ENCODE assay signal across 8 cellular contexts in the genomic region with DNA sequence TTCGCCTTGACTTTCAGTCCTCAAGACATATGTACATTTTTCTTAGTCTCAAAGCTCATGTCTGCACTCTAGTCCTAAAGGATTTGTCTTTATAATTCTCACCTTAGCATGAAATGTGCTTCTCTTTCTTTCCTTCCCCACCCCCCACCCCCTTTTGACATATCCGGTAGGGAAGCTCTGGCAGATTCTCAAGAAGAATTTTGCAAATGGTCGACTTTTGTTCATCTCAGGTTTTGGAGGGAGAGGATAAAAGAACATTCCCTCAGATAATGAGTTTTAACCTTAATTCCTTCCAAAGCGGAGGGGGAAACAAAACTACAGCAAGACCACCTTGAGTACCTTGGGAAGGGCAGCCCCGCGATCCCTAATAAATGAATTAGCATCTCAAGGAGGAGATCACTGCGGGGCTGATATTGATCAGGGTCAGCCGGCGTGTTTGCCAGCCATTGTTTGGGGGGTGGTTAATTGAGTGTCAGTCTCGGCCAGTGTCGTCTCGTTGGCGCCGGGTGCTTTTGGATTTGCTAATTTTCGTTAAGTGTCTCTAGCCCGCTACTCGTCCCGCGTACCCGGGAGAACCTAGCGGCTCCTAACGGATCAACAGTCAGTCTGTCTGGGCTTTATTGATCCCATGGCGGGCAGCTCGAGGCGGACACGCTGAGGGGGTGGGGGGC. TPM values are rescaled to one million over a fixed set of nuclear protein-coding genes. Genes with fewer than 3 reads are reported as not detected.
DNase-seq lines count a peak whose midpoint lies in the region; ATAC-seq and TF ChIP-seq lines count a peak whose summit lies in the region.

No MANE protein-coding gene starts in this region.

- H3K27me3 ChIP-seq in Panc1 (ENCODE audit: control insufficient read depth, insufficient read depth, low read length) = peaks cover 16% of the 10 kb centered on the region
- peaks cover 0 to 7% of the 10 kb centered on the region in 2 donors for H3K27me3 ChIP-seq in tibial nerve

- H3K4me1 ChIP-seq in Panc1 (ENCODE audit: control insufficient read depth, insufficient read depth, low read length) = peaks cover 10% of the 10 kb centered on the region
- peaks cover 0 to 48% (median 21%) of the 10 kb centered on the region in 4 donors for H3K4me1 ChIP-seq in tibial nerve

- intact Hi-C loops in Panc1 (cut with micrococcal nuclease; ENCODE audit: unreplicated experiment) = loop anchor here (5.0 kb wide), 1 partner anchor 456 kb away; no protein-coding TSS in a partner anchor

- DNase-seq in Panc1 (ENCODE audit: low read depth, low spot score) (no peak), coronary artery (ENCODE audit: low spot score) (no peak), medulla oblongata (ENCODE audit: extremely low spot score) (peak; percentile 39), tibial nerve (ENCODE audit: low spot score in 2 of 2) (no peak), DMS79 treated with DMSO at 0.1 percent for 48 hours (lab: John Stamatoyannopoulos, UW) (no peak), NCI-H1930 (lab: John Stamatoyannopoulos, UW) (no peak), DMS79 (lab: John Stamatoyannopoulos, UW) (no peak)

- ATAC-seq in GM21447 (IDR thresholded peaks at IDR 0.05; ENCODE audit: unreplicated experiment) = peak; percentile 4
- ATAC-seq in Panc1 = peak; percentile 31; the same call in 1 of the 2 replicates

- H3K4me3 ChIP-seq in Panc1 (ENCODE audit: low read depth in 2 of 2, low read length in 2 of 2) (peak overlapping the region; percentile 41 to 52), coronary artery (peak overlapping the region; percentile 89), tibial nerve (peak overlapping the region; percentile 54 to 90 (median 74))

- TF ChIP-seq EP300 in tibial nerve (IDR thresholded peaks at IDR 0.05) = no peak

- no TSS peak for BruUV-seq in Panc1 (replicated peaks; lab: Mats Ljungman, UMichigan)

- H3K36me3 ChIP-seq in Panc1 (ENCODE audit: control insufficient read depth, insufficient read depth, low read length) = peaks cover 3% of the 10 kb centered on the region; the same call in 1 of the 2 replicates
- H3K36me3 ChIP-seq in tibial nerve = no peaks in the 10 kb centered on the region

- TF ChIP-seq CTCF in Panc1 (IDR thresholded peaks at IDR 0.05) (no peak), coronary artery (IDR thresholded peaks at IDR 0.05) (no peak), tibial nerve (IDR thresholded peaks at IDR 0.05) (no peak)

- H3K27ac ChIP-seq in Panc1 (ENCODE audit: low read length) (no peak overlapping the region), coronary artery (peak overlapping the region in 1 of 2 donors; percentile 44), tibial nerve (peak overlapping the region in 1 of 4 donors; percentile 77)

- no peak for TF ChIP-seq POLR2A in tibial nerve (IDR thresholded peaks at IDR 0.05)

- CTCF ChIA-PET in Panc1 (lab: Charles Lee) = interaction anchor here (0.6 to 0.7 kb wide), 4 partner anchors 66 to 583 kb away, joined by 3 to 15 read pairs (median 4); no protein-coding TSS in a partner anchor

- 9 to 14% methylated on average over 10 to 26 of the region's 26 CpGs for WGBS in tibial nerve, 2 donors

- H3K9me3 ChIP-seq in Panc1 (ENCODE audit: control insufficient read depth, insufficient read depth, low read depth, low read length) (no peaks in the 10 kb centered on the region), tibial nerve (no peaks in the 10 kb centered on the region)

- POLR2A ChIA-PET in Panc1 (lab: Charles Lee) = interaction anchor here (0.6 kb wide), 1 partner anchor 492 kb away, joined by 3 read pairs; no protein-coding TSS in a partner anchor

- in situ Hi-C loops in Panc1 (cut with HindIII; ENCODE audit: low pct_unique_long_range_greater_than_20kb, low sequenced_read_pairs) = no loop called here

RNA-seq across cellular contexts. Expression of a gene that starts 0.9 kb away (rescaled TPM):
- total RNA-seq in Panc1 (2021; ENCODE audit: unreplicated experiment) = 3.9 TPM
- 2.0 TPM for polyA plus RNA-seq in Panc1 (2012; ENCODE audit: insufficient read length)
- total RNA-seq in tibial nerve = 10 to 100 TPM in 3 of 4 donors, 1 to 10 TPM in 1; 8.8 to 16.7 (median 12.8) TPM
